In genomic region chr12:52506858-52507715, GRCh38 we compare ENCODE assay signal across 9 cellular contexts. TPM values are rescaled to one million over a fixed set of nuclear protein-coding genes. Genes with fewer than 3 reads are reported as not detected.
DNase-seq lines count a peak whose midpoint lies in the region; ATAC-seq and TF ChIP-seq lines count a peak whose summit lies in the region.
"Had no signal": no experiment of that assay in that cellular context is flagged by ENCODE, and none has a peak within 500 bp of the region (broad histone marks: within the 10 kb centered on the region; RNA-seq: fewer than 3 reads in every experiment).

No MANE protein-coding gene starts in this region.

- no peaks in the 10 kb centered on the region for H3K36me3 ChIP-seq in breast epithelium
- H3K36me3 ChIP-seq: BLaER1 treated with 17β-estradiol and CSF1 and Interleukin-3, amounts not matched to agents 10 nM and 100 nM had no signal

- no peak for ATAC-seq in GM18858 (IDR thresholded peaks at IDR 0.05; ENCODE audit: unreplicated experiment)

- H3K27ac Mint-ChIP-seq in activated T-helper 2 cell treated with anti-CD3 and anti-CD28 coated beads, Interferon-gamma antibody, Interleukin-2, Interleukin-4, amounts not matched to agents 10 μg/mL and 5 μg/mL and 100 μg/mL, durations not matched to agents 14 hours and 24 hours and 36 hours: no peak overlapping the region

- peak; percentile 22 to 73 (median 51) for TF ChIP-seq CTCF in breast epithelium (IDR thresholded peaks at IDR 0.05)

- no peak for TF ChIP-seq POLR2A in breast epithelium (IDR thresholded peaks at IDR 0.05)

- DNase-seq in NCI-H2029 (lab: John Stamatoyannopoulos, UW) (peak; percentile 27), NCI-H2029 treated with DMSO at 0.1 percent for 48 hours (lab: John Stamatoyannopoulos, UW) (no peak), NCI-H1694 treated with DMSO at 0.1 percent for 48 hours (lab: John Stamatoyannopoulos, UW) (peak; percentile 38), breast epithelium (ENCODE audit: low spot score in 2 of 2) (peak in 1 of 2 donors; percentile 42), left kidney (ENCODE audit: low read depth, low spot score) (peak; percentile 65), activated gamma-delta T cell treated with Interleukin-2 at 50 U/mL for 16 hours (no peak)
- no peak for DNase-seq in activated T-helper 2 cell treated with anti-CD3 and anti-CD28 coated beads, Interferon-gamma antibody, Interleukin-2, Interleukin-4, amounts not matched to agents 10 μg/mL and 5 μg/mL and 100 μg/mL, durations not matched to agents 14 hours and 24 hours and 36 hours (ENCODE audit: low spot score)

- H3K4me3 Mint-ChIP-seq in activated T-helper 2 cell treated with anti-CD3 and anti-CD28 coated beads, Interferon-gamma antibody, Interleukin-2, Interleukin-4, amounts not matched to agents 10 μg/mL and 5 μg/mL and 100 μg/mL, durations not matched to agents 14 hours and 24 hours and 36 hours (ENCODE audit: low read depth): no peak overlapping the region

- intact Hi-C loops in breast epithelium (cut with DNase I; ENCODE audit: low total_unique reads): loop anchor here (10.0 kb wide), 1 partner anchor 638 kb away; no protein-coding TSS in a partner anchor
- intact Hi-C loops in activated T-helper 2 cell treated with anti-CD3 and anti-CD28 coated beads, Interferon-gamma antibody, Interleukin-2, Interleukin-4, amounts not matched to agents 10 μg/mL and 5 μg/mL and 100 μg/mL, durations not matched to agents 14 hours and 24 hours and 36 hours (cut with micrococcal nuclease): no loop called here

- H3K4me1 Mint-ChIP-seq in activated T-helper 2 cell treated with anti-CD3 and anti-CD28 coated beads, Interferon-gamma antibody, Interleukin-2, Interleukin-4, amounts not matched to agents 10 μg/mL and 5 μg/mL and 100 μg/mL, durations not matched to agents 14 hours and 24 hours and 36 hours (ENCODE audit: low read depth): no peaks in the 10 kb centered on the region

- no peaks in the 10 kb centered on the region for H3K4me1 ChIP-seq in breast epithelium

- peak overlapping the region in 1 of 2 donors; percentile 52 for H3K27ac ChIP-seq in breast epithelium
- H3K27ac ChIP-seq: BLaER1 treated with 17β-estradiol and CSF1 and Interleukin-3, amounts not matched to agents 10 nM and 100 nM had no signal

- peaks cover 9% of the 10 kb centered on the region for H3K9me3 Mint-ChIP-seq in activated T-helper 2 cell treated with anti-CD3 and anti-CD28 coated beads, Interferon-gamma antibody, Interleukin-2, Interleukin-4, amounts not matched to agents 10 μg/mL and 5 μg/mL and 100 μg/mL, durations not matched to agents 14 hours and 24 hours and 36 hours

- H3K36me3 Mint-ChIP-seq in activated T-helper 2 cell treated with anti-CD3 and anti-CD28 coated beads, Interferon-gamma antibody, Interleukin-2, Interleukin-4, amounts not matched to agents 10 μg/mL and 5 μg/mL and 100 μg/mL, durations not matched to agents 14 hours and 24 hours and 36 hours (ENCODE audit: low read depth): no peaks in the 10 kb centered on the region

- peaks cover 42% of the 10 kb centered on the region for H3K27me3 Mint-ChIP-seq in activated T-helper 2 cell treated with anti-CD3 and anti-CD28 coated beads, Interferon-gamma antibody, Interleukin-2, Interleukin-4, amounts not matched to agents 10 μg/mL and 5 μg/mL and 100 μg/mL, durations not matched to agents 14 hours and 24 hours and 36 hours (ENCODE audit: low read depth)

- H3K4me3 ChIP-seq in breast epithelium: no peak overlapping the region
- H3K4me3 ChIP-seq: BLaER1 treated with 17β-estradiol and CSF1 and Interleukin-3, amounts not matched to agents 10 nM and 100 nM had no signal

- no peaks in the 10 kb centered on the region for H3K27me3 ChIP-seq in breast epithelium
- H3K27me3 ChIP-seq: BLaER1 treated with 17β-estradiol and CSF1 and Interleukin-3, amounts not matched to agents 10 nM and 100 nM had no signal

- no peaks in the 10 kb centered on the region for H3K9me3 ChIP-seq in breast epithelium

RNA-seq across cellular contexts. Expression of gene KRT5, which starts 13.1 kb away (rescaled TPM):
- total RNA-seq in breast epithelium: 100 to 1,000 TPM in 2 of 3 donors, 1 to 10 TPM in 1; 4.3 to 464 (median 413) TPM
- total RNA-seq in activated T-helper 2 cell treated with anti-CD3 and anti-CD28 coated beads, Interferon-gamma antibody, Interleukin-2, Interleukin-4, amounts not matched to agents 10 μg/mL and 5 μg/mL and 100 μg/mL, durations not matched to agents 14 hours and 24 hours and 36 hours: not detected in 2 replicates

RNA-seq across cellular contexts. Expression of gene KRT6A, which starts 14.0 kb away (rescaled TPM):
- total RNA-seq in breast epithelium: 1 to 10 TPM in 1 of 3 donors, under 1 TPM in 1, not detected in 1; 0.33 to 3.1 TPM
- total RNA-seq in activated T-helper 2 cell treated with anti-CD3 and anti-CD28 coated beads, Interferon-gamma antibody, Interleukin-2, Interleukin-4, amounts not matched to agents 10 μg/mL and 5 μg/mL and 100 μg/mL, durations not matched to agents 14 hours and 24 hours and 36 hours: not detected in 2 replicates

RNA-seq across cellular contexts. Expression of gene KRT6C, which starts 33.5 kb away (rescaled TPM):
- not detected for total RNA-seq in breast epithelium
- not detected in 2 replicates for total RNA-seq in activated T-helper 2 cell treated with anti-CD3 and anti-CD28 coated beads, Interferon-gamma antibody, Interleukin-2, Interleukin-4, amounts not matched to agents 10 μg/mL and 5 μg/mL and 100 μg/mL, durations not matched to agents 14 hours and 24 hours and 36 hours

RNA-seq across cellular contexts. Expression of gene KRT71, which starts 45.9 kb away (rescaled TPM):
- total RNA-seq in breast epithelium: under 1 TPM in 1 of 3 donors, not detected in 2; 0.16 TPM
- not detected in 2 replicates for total RNA-seq in activated T-helper 2 cell treated with anti-CD3 and anti-CD28 coated beads, Interferon-gamma antibody, Interleukin-2, Interleukin-4, amounts not matched to agents 10 μg/mL and 5 μg/mL and 100 μg/mL, durations not matched to agents 14 hours and 24 hours and 36 hours

RNA-seq across cellular contexts. Expression of gene KRT6B, which starts 55.1 kb away (rescaled TPM):
- 10 to 100 TPM in 2 of 3 donors, not detected in 1; 42.0 to 69.2 TPM for total RNA-seq in breast epithelium
- total RNA-seq in activated T-helper 2 cell treated with anti-CD3 and anti-CD28 coated beads, Interferon-gamma antibody, Interleukin-2, Interleukin-4, amounts not matched to agents 10 μg/mL and 5 μg/mL and 100 μg/mL, durations not matched to agents 14 hours and 24 hours and 36 hours: not detected in 2 replicates

Comparison
In these comparisons a context has a peak if more than half of its experiments do, and no peak if none do; other contexts are left out.
1. DNase-seq: peak in NCI-H2029 (single experiment), NCI-H1694 treated with DMSO at 0.1 percent for 48 hours (single experiment) and left kidney (single experiment); none in NCI-H2029 treated with DMSO at 0.1 percent for 48 hours (single experiment), activated gamma-delta T cell treated with Interleukin-2 at 50 U/mL for 16 hours (single experiment) and activated T-helper 2 cell treated with anti-CD3 and anti-CD28 coated beads, Interferon-gamma antibody, Interleukin-2, Interleukin-4, amounts not matched to agents 10 μg/mL and 5 μg/mL and 100 μg/mL, durations not matched to agents 14 hours and 24 hours and 36 hours (single experiment).